1 cellular context compared by ENCODE assay signal in the genomic region with DNA sequence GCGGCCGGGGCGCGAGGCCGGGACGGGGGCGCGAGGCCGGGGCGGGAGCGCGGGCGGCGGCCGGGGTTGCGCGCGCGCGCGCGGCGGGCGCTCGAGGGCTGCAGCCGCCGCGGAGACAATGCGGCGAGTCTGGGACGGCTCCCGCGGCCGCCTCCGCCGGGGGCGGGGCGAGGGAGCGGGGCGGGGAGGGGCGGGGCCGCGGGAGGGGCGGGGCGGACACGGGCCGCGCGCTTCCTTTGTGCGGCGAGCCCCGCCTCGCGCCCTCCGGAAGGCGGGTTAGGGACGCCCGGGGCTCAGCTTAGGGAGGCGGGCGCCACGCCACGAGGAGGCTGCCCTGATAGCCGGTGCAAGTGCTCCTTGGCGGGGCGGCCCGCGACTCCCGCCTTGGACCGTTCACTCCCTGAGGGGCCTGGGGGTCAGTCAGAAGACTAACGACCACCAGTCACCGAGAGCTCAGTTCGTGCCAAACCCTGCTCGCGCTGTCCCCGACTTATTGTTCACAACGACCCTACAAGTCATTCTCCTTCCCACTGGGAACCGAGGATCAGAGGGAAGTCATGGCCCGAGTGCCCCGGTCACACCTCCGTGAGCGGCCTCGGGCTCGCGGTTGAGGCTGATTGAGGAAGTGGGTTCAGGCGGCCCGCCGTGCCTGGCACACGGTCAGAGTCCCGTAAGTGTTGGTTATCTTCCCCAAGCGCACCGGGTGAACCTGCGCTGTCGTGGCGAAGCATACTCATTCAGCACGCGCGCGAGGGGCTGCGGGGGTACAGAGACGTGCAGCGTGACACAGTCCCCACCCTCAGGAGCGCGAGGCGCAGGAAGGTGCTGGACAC.
A peak's percentile ranks its signal among the peaks of the same experiment; 100 is the strongest.
TF ChIP-seq lines count a peak whose summit lies in the region.

No MANE protein-coding gene starts in this region.

TF ChIP-seq in K562, 482 proteins besides CTCF, POLR2A, EP300 and RAD21 (continued from another document and continues in another):
- TF ChIP-seq, protein P1, sequence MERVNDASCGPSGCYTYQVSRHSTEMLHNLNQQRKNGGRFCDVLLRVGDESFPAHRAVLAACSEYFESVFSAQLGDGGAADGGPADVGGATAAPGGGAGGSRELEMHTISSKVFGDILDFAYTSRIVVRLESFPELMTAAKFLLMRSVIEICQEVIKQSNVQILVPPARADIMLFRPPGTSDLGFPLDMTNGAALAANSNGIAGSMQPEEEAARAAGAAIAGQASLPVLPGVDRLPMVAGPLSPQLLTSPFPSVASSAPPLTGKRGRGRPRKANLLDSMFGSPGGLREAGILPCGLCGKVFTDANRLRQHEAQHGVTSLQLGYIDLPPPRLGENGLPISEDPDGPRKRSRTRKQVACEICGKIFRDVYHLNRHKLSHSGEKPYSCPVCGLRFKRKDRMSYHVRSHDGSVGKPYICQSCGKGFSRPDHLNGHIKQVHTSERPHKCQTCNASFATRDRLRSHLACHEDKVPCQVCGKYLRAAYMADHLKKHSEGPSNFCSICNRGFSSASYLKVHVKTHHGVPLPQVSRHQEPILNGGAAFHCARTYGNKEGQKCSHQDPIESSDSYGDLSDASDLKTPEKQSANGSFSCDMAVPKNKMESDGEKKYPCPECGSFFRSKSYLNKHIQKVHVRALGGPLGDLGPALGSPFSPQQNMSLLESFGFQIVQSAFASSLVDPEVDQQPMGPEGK (CRISPR knock-in tag; IDR thresholded peaks at IDR 0.05; ENCODE audit: borderline replicate concordance): no peak
- no peak for TF ChIP-seq MAFK (IDR thresholded peaks at IDR 0.05; ENCODE audit: low read length)
- 0 out of 2 replicates have a peak, but pooled peaks have one; percentile 24 for TF ChIP-seq ZNF584 (CRISPR knock-in tag; IDR thresholded peaks at IDR 0.05; ENCODE audit: low read depth)
- no peak for TF ChIP-seq RCOR1 (IDR thresholded peaks at IDR 0.05; ENCODE audit: borderline replicate concordance in 1 of 2, low read depth in 2 of 2, low read length in 2 of 2)
- TF ChIP-seq ZNF354B (CRISPR knock-in tag; IDR thresholded peaks at IDR 0.05): no peak
- no peak for TF ChIP-seq FOS (IDR thresholded peaks at IDR 0.05; ENCODE audit: extremely low read depth, insufficient read length)
- TF ChIP-seq SIN3A (IDR thresholded peaks at IDR 0.05; ENCODE audit: borderline replicate concordance in 2 of 2, control insufficient read depth in 1 of 2, low read depth in 2 of 2, low read length in 2 of 2): peak; percentile 32 to 89; a peak in 1 of 4 replicates
- no peak for TF ChIP-seq ASH1L (IDR thresholded peaks at IDR 0.05; ENCODE audit: borderline replicate concordance, low read depth, partially characterized antibody)
- TF ChIP-seq SAFB (IDR thresholded peaks at IDR 0.05; ENCODE audit: borderline replicate concordance, low read depth, low read length): 0 out of 2 replicates have a peak, but pooled peaks have one; percentile 64
- no peak for TF ChIP-seq ZNF518B (CRISPR knock-in tag; IDR thresholded peaks at IDR 0.05)
- no peak for TF ChIP-seq KHSRP (IDR thresholded peaks at IDR 0.05)
- no peak for TF ChIP-seq CC2D1A (IDR thresholded peaks at IDR 0.05)
- TF ChIP-seq KLF6 (CRISPR knock-in tag; IDR thresholded peaks at IDR 0.05; ENCODE audit: borderline replicate concordance): 0 out of 2 replicates have a peak, but pooled peaks have one; percentile 10
- peak; percentile 70; the same call in 1 of the 2 replicates for TF ChIP-seq ZBTB17 (CRISPR knock-in tag; IDR thresholded peaks at IDR 0.05)
- TF ChIP-seq TAF9B (IDR thresholded peaks at IDR 0.05; ENCODE audit: partially characterized antibody): peak; percentile 36
- no peak for TF ChIP-seq BRF2 (IDR thresholded peaks at IDR 0.05; ENCODE audit: borderline replicate concordance, insufficient read depth, insufficient read length)
- peak; percentile 90 for TF ChIP-seq E2F3 (CRISPR knock-in tag; IDR thresholded peaks at IDR 0.05)
- no peak for TF ChIP-seq PCBP2 (IDR thresholded peaks at IDR 0.05; ENCODE audit: low read depth, low read length, poor library complexity, severe bottlenecking)
- no peak for TF ChIP-seq FOXJ3 (CRISPR knock-in tag; IDR thresholded peaks at IDR 0.05)
- no peak for TF ChIP-seq CREB1 (IDR thresholded peaks at IDR 0.05)
- TF ChIP-seq CREB1 (CRISPR knock-in tag; IDR thresholded peaks at IDR 0.05): no peak; the same call in 1 of the 2 replicates
- TF ChIP-seq STAT5A (IDR thresholded peaks at IDR 0.05; ENCODE audit: borderline replicate concordance, low read length): no peak
- no peak for TF ChIP-seq ATF3 (IDR thresholded peaks at IDR 0.05)
- 0 out of 2 replicates have a peak, but pooled peaks have one; percentile 24 for TF ChIP-seq ATF3 (CRISPR knock-in tag; conservative IDR thresholded peaks at IDR 0.05)
- TF ChIP-seq CBFA2T3 (IDR thresholded peaks at IDR 0.05): no peak
- TF ChIP-seq ZNF253 (CRISPR knock-in tag; conservative IDR thresholded peaks at IDR 0.05): 0 out of 2 replicates have a peak, but pooled peaks have one; percentile 27
- no peak for TF ChIP-seq ZNF445 (CRISPR knock-in tag; IDR thresholded peaks at IDR 0.05; ENCODE audit: low read depth)
- peak; percentile 91; the same call in 1 of the 2 replicates for TF ChIP-seq MTA3 (IDR thresholded peaks at IDR 0.05; ENCODE audit: borderline replicate concordance)
- TF ChIP-seq PHF21A (IDR thresholded peaks at IDR 0.05; ENCODE audit: borderline replicate concordance, low read depth): no peak
- 0 out of 2 replicates have a peak, but pooled peaks have one; percentile 37 for TF ChIP-seq RNF2 (IDR thresholded peaks at IDR 0.05)
- peak; percentile 97 for TF ChIP-seq L3MBTL2 (IDR thresholded peaks at IDR 0.05)
- no peak for TF ChIP-seq WHSC1 (IDR thresholded peaks at IDR 0.05; ENCODE audit: low read length)
- TF ChIP-seq, protein P2, sequence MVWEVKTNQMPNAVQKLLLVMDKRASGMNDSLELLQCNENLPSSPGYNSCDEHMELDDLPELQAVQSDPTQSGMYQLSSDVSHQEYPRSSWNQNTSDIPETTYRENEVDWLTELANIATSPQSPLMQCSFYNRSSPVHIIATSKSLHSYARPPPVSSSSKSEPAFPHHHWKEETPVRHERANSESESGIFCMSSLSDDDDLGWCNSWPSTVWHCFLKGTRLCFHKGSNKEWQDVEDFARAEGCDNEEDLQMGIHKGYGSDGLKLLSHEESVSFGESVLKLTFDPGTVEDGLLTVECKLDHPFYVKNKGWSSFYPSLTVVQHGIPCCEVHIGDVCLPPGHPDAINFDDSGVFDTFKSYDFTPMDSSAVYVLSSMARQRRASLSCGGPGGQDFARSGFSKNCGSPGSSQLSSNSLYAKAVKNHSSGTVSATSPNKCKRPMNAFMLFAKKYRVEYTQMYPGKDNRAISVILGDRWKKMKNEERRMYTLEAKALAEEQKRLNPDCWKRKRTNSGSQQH (CRISPR knock-in tag; IDR thresholded peaks at IDR 0.05): no peak
- 0 out of 2 replicates have a peak, but pooled peaks have one; percentile 43 for TF ChIP-seq ZSCAN32 (CRISPR knock-in tag; IDR thresholded peaks at IDR 0.05)
- TF ChIP-seq, protein P3, sequence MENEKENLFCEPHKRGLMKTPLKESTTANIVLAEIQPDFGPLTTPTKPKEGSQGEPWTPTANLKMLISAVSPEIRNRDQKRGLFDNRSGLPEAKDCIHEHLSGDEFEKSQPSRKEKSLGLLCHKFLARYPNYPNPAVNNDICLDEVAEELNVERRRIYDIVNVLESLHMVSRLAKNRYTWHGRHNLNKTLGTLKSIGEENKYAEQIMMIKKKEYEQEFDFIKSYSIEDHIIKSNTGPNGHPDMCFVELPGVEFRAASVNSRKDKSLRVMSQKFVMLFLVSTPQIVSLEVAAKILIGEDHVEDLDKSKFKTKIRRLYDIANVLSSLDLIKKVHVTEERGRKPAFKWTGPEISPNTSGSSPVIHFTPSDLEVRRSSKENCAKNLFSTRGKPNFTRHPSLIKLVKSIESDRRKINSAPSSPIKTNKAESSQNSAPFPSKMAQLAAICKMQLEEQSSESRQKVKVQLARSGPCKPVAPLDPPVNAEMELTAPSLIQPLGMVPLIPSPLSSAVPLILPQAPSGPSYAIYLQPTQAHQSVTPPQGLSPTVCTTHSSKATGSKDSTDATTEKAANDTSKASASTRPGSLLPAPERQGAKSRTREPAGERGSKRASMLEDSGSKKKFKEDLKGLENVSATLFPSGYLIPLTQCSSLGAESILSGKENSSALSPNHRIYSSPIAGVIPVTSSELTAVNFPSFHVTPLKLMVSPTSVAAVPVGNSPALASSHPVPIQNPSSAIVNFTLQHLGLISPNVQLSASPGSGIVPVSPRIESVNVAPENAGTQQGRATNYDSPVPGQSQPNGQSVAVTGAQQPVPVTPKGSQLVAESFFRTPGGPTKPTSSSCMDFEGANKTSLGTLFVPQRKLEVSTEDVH (IDR thresholded peaks at IDR 0.05; ENCODE audit: low read depth, partially characterized antibody): no peak
- 0 out of 2 replicates have a peak, but pooled peaks have one; percentile 79 for TF ChIP-seq ZFPM2 (CRISPR knock-in tag; IDR thresholded peaks at IDR 0.05)
- no peak for TF ChIP-seq ZSCAN29 (IDR thresholded peaks at IDR 0.05)
- peak; percentile 74 for TF ChIP-seq ZFX (CRISPR knock-in tag; IDR thresholded peaks at IDR 0.05)
- TF ChIP-seq RFX7 (CRISPR knock-in tag; IDR thresholded peaks at IDR 0.05): 0 out of 2 replicates have a peak, but pooled peaks have one; percentile 42
- TF ChIP-seq ARID2 (IDR thresholded peaks at IDR 0.05): no peak
- TF ChIP-seq NR2C1 (IDR thresholded peaks at IDR 0.05): no peak
- no peak; the same call in 1 of the 2 replicates for TF ChIP-seq NR2C1 (tag; IDR thresholded peaks at IDR 0.05)
- no peak for TF ChIP-seq THRA (IDR thresholded peaks at IDR 0.05)
- TF ChIP-seq, protein P4, sequence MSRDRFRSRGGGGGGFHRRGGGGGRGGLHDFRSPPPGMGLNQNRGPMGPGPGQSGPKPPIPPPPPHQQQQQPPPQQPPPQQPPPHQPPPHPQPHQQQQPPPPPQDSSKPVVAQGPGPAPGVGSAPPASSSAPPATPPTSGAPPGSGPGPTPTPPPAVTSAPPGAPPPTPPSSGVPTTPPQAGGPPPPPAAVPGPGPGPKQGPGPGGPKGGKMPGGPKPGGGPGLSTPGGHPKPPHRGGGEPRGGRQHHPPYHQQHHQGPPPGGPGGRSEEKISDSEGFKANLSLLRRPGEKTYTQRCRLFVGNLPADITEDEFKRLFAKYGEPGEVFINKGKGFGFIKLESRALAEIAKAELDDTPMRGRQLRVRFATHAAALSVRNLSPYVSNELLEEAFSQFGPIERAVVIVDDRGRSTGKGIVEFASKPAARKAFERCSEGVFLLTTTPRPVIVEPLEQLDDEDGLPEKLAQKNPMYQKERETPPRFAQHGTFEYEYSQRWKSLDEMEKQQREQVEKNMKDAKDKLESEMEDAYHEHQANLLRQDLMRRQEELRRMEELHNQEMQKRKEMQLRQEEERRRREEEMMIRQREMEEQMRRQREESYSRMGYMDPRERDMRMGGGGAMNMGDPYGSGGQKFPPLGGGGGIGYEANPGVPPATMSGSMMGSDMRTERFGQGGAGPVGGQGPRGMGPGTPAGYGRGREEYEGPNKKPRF (IDR thresholded peaks at IDR 0.05; ENCODE audit: low read depth, low read length): no peak
- no peak for TF ChIP-seq ZNF140 (CRISPR knock-in tag; IDR thresholded peaks at IDR 0.05)
- no peak for TF ChIP-seq SP2 (IDR thresholded peaks at IDR 0.05; ENCODE audit: extremely low read depth, low read depth, low read length, poor library complexity, severe bottlenecking)
- no peak for TF ChIP-seq GTF2E2 (tag; IDR thresholded peaks at IDR 0.05)
